Comparison of ENCODE assay signal across 22 cellular contexts in the genomic region with DNA sequence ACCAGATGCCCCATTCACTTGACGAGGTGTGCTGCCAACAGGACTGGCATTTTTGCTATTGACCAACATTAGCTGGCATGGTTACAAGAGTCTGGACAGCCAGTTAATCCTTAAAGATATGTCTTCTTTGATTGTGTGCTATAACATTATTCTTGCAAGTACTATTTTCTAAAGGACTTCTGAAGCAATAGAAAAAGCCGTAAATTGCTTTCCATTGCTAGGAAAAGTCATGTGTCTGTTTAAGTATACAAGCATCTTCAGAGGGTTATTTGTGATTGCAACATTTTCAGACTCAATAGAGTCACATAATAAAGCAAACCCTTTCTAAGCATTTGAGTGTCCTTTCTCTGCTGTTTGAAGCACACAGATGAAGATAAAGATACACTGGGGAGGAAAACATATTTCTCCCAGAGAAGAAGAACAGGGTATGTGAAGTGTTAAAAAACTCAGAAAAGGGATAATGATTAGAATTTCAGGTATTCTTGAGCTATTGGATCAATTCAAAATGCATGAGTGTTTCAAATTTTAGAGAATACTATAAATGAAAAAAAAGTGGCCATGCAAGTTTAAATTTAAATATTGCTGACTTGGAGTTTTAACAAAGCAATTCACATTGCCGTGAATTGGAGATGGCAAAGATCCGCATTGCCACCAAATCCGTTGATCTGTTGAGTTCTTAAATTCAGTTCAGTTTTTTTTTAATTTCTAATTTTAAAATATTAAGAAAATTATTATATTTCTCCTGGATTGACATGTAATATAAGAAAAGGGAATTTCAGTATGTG.
"Had no signal": no experiment of that assay in that cellular context is flagged by ENCODE, and none has a peak within 500 bp of the region (broad histone marks: within the 10 kb centered on the region; RNA-seq: fewer than 3 reads in every experiment).

No MANE protein-coding gene starts in this region.

- H3K4me2 ChIP-seq: KMS-11 had no signal

- H3K27ac ChIP-seq: HL-60, KMS-11, SJSA1, SK-N-MC had no signal

- FAIRE-seq: HTR-8/SVneo, RCC 7860 had no signal

- DNase-seq: Kasumi-1, MM.1S, NCI-H1092 treated with DMSO at 0.1 percent for 48 hours, NCI-H1436, NCI-H187, NCI-H2029, NCI-H2081 treated with DMSO at 0.1 percent for 48 hours, NCI-H226, NCI-H446, NCI-H510A, NCI-H524 treated with DMSO at 0.1 percent for 48 hours, NCI-H69, NCI-H774, Right ventricle myocardium superior, RPMI8226, SIG-M5 had no signal

- H3K9me3 ChIP-seq: SJSA1 had no signal

- H3K9ac ChIP-seq: KMS-11 had no signal

- H3K4me1 ChIP-seq: SJSA1 had no signal

- H3K4me3 ChIP-seq: SJSA1, SK-N-MC had no signal

- H3K36me3 ChIP-seq: SJSA1 had no signal
